24 cellular contexts compared by ENCODE assay signal in the genomic region with DNA sequence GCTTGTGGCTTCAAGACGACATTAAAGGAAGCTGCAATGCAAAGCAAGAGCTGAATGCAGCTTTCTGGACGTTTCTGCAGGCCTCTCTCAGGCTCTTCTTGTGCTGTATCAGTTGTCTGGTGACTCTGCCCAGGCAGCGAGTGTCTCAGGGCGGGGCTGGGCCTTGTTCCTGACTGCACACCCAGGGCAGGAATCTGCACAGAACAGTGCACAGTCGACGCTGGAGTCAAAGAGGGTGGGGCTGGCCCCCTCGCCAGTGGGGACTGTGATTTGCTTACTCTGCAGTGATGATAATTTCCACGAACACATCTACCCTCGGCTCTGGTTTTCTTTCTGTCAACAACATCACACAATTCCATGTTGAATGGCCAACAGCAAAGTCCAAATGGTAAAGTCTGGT.
"Had no signal": no experiment of that assay in that cellular context is flagged by ENCODE, and none has a peak within 500 bp of the region (broad histone marks: within the 10 kb centered on the region; RNA-seq: fewer than 3 reads in every experiment).

No MANE protein-coding gene starts in this region.

- H3K36me3 ChIP-seq: adrenal gland had no signal

- H3K36me3 Mint-ChIP-seq: activated naive CD8-positive, alpha-beta T cell treated with anti-CD3 and anti-CD28 coated beads, Interleukin-2, amount 10 ng/mL, durations not matched to agents 7 days and 5 days had no signal

- ATAC-seq: activated CD4-positive, CD25-positive, alpha-beta regulatory T cell treated with anti-CD3 and anti-CD28 coated beads, Interleukin-2, amount 50 U/mL, for 24 hours; activated CD8-positive, alpha-beta T cell treated with anti-CD3 and anti-CD28 coated beads, Interleukin-2, amount 10 ng/mL, durations not matched to agents 7 days and 5 days; Panc1 had no signal

- H3K4me1 ChIP-seq: adrenal gland had no signal

- H3K27ac ChIP-seq: adrenal gland, KMS-11, RWPE1 had no signal

- DNase-seq: activated CD4-positive, alpha-beta T cell treated with anti-CD3 and anti-CD28 coated beads for 48 hours; activated CD4-positive, alpha-beta T cell treated with anti-CD3 and anti-CD28 coated beads, Interleukin-2, amount 50 U/mL, for 4 hours; activated CD8-positive, alpha-beta memory T cell treated with anti-CD3 and anti-CD28 coated beads, Interleukin-2, amount 50 U/mL, for 48 hours; activated CD8-positive, alpha-beta T cell treated with anti-CD3 and anti-CD28 coated beads, Interleukin-2, amount 10 ng/mL, durations not matched to agents 7 days and 5 days; activated naive CD4-positive, alpha-beta T cell treated with anti-CD3 and anti-CD28 coated beads, Interleukin-2, amount 50 U/mL, for 16 hours; activated naive CD8-positive, alpha-beta T cell treated with anti-CD3 and anti-CD28 coated beads, Interleukin-2, amount 10 ng/mL, durations not matched to agents 7 days and 5 days; activated T-cell treated with anti-CD3 and anti-CD28 coated beads, Interleukin-2, amount 50 U/mL, for 1 hour; adrenal gland; anterior cingulate cortex; NCI-H1092; NCI-H1417; NCI-H2029; NCI-H2107; NCI-H2171 treated with DMSO at 0.1 percent for 48 hours; NCI-H226; NCI-H526 treated with DMSO at 0.1 percent for 48 hours; NK-92 treated with Interleukin-12 subunit alpha and Interleukin-12 subunit beta, amount 100 ng/mL, for 24 hours; OCI-M1; SHP77 treated with DMSO at 0.1 percent for 48 hours had no signal

- H3K9me3 ChIP-seq: adrenal gland had no signal

- H3K4me3 ChIP-seq: adrenal gland had no signal

- H3K4me3 Mint-ChIP-seq: activated CD8-positive, alpha-beta T cell treated with anti-CD3 and anti-CD28 coated beads, Interleukin-2, amount 10 ng/mL, durations not matched to agents 7 days and 5 days; activated naive CD8-positive, alpha-beta T cell treated with anti-CD3 and anti-CD28 coated beads, Interleukin-2, amount 10 ng/mL, durations not matched to agents 7 days and 5 days; T-helper 1 cell treated with Interleukin-12 subunit alpha and Interleukin-12 subunit beta and Interleukin-4 antibody, amounts not matched to agents 30 μg/mL and 1 μg/mL, for 36 hours had no signal

- H3K27ac Mint-ChIP-seq: activated CD8-positive, alpha-beta T cell treated with anti-CD3 and anti-CD28 coated beads, Interleukin-2, amount 10 ng/mL, durations not matched to agents 7 days and 5 days; activated naive CD8-positive, alpha-beta T cell treated with anti-CD3 and anti-CD28 coated beads, Interleukin-2, amount 10 ng/mL, durations not matched to agents 7 days and 5 days; T-helper 1 cell treated with Interleukin-12 subunit alpha and Interleukin-12 subunit beta and Interleukin-4 antibody, amounts not matched to agents 30 μg/mL and 1 μg/mL, for 36 hours had no signal

- H3K9me3 Mint-ChIP-seq: activated naive CD8-positive, alpha-beta T cell treated with anti-CD3 and anti-CD28 coated beads, Interleukin-2, amount 10 ng/mL, durations not matched to agents 7 days and 5 days; T-helper 1 cell treated with Interleukin-12 subunit alpha and Interleukin-12 subunit beta and Interleukin-4 antibody, amounts not matched to agents 30 μg/mL and 1 μg/mL, for 36 hours had no signal
